Comparison of ENCODE assay signal across 8 cellular contexts in genomic region chr15:78565097-78565950, GRCh38. TPM values are rescaled to one million over a fixed set of nuclear protein-coding genes. Genes with fewer than 3 reads are reported as not detected.
A peak's percentile ranks its signal among the peaks of the same experiment; 100 is the strongest.
DNase-seq lines count a peak whose midpoint lies in the region; ATAC-seq and TF ChIP-seq lines count a peak whose summit lies in the region.

Gene CHRNA5, plus strand, starts transcription at chr15:78565520. Its CDS starts 200 bp downstream, at chr15:78565720.

- TF ChIP-seq CTCF in fibroblast of villous mesenchyme (IDR thresholded peaks at IDR 0.05; ENCODE audit: insufficient read depth, low read depth, low read length) = no peak
- TF ChIP-seq CTCF in osteoblast (IDR thresholded peaks at IDR 0.05; ENCODE audit: extremely low read depth, low read depth, low read length) = no peak
- TF ChIP-seq CTCF in thyroid gland (IDR thresholded peaks at IDR 0.05) = no peak

- H3K4me1 ChIP-seq in osteoblast (ENCODE audit: insufficient read depth, low read length) = peaks cover 6% of the 10 kb centered on the region
- peaks cover 9% of the 10 kb centered on the region in 2 donors for H3K4me1 ChIP-seq in thyroid gland

- H3K27ac Mint-ChIP-seq in activated T-helper 17 cell treated with anti-CD3 and anti-CD28 coated beads, Interleukin-2, amount 50 U/mL, for 72 hours = peak within 1 kb of the TSS; percentile 68

- peaks cover 28% of the 10 kb centered on the region for H3K27me3 ChIP-seq in osteoblast (ENCODE audit: insufficient read depth, low read length)
- H3K27me3 ChIP-seq in thyroid gland = no peaks in the 10 kb centered on the region

- no peaks in the 10 kb centered on the region for H3K36me3 Mint-ChIP-seq in activated T-helper 17 cell treated with anti-CD3 and anti-CD28 coated beads, Interleukin-2, amount 50 U/mL, for 72 hours (ENCODE audit: low read depth)

- H3K9me3 ChIP-seq in osteoblast (ENCODE audit: low read depth, low read length) = no peaks in the 10 kb centered on the region
- no peaks in the 10 kb centered on the region for H3K9me3 ChIP-seq in thyroid gland

- H3K9me3 Mint-ChIP-seq in activated T-helper 17 cell treated with anti-CD3 and anti-CD28 coated beads, Interleukin-2, amount 50 U/mL, for 72 hours = no peaks in the 10 kb centered on the region

- peaks cover 11% of the 10 kb centered on the region for H3K4me1 Mint-ChIP-seq in activated T-helper 17 cell treated with anti-CD3 and anti-CD28 coated beads, Interleukin-2, amount 50 U/mL, for 72 hours

- peak; percentile 92 for DNase-seq in DMS114 treated with DMSO at 0.1 percent for 48 hours (lab: John Stamatoyannopoulos, UW; ENCODE audit: unreplicated experiment)
- DNase-seq in Kasumi-1 (lab: John Stamatoyannopoulos, UW) = peak; percentile 48 to 61
- DNase-seq in RKO (ENCODE audit: low spot score) = peak; percentile 90
- peak; percentile 64 for DNase-seq in fibroblast of villous mesenchyme (ENCODE audit: low read depth)
- DNase-seq in osteoblast (ENCODE audit: insufficient read length, low spot score, missing footprints) = peak; percentile 92
- DNase-seq in thyroid gland = peak; percentile 79 to 94

- H3K36me3 ChIP-seq in osteoblast (ENCODE audit: insufficient read depth, low read length) = no peaks in the 10 kb centered on the region
- no peaks in the 10 kb centered on the region for H3K36me3 ChIP-seq in thyroid gland

- whole genome bisulfite sequencing in thyroid gland, 2 donors = 1 to 2% methylated on average over 30 to 36 of the region's 75 CpGs

- intact Hi-C loops in thyroid gland (cut with DNase I) = no loop called here

- H3K27ac ChIP-seq in osteoblast (ENCODE audit: low read depth, low read length) (no peak within 1 kb of the TSS), thyroid gland (no peak within 1 kb of the TSS)

- H2AFZ ChIP-seq in osteoblast (ENCODE audit: low read length) = peak within 1 kb of the TSS; percentile 72

- ATAC-seq in GM21737 (IDR thresholded peaks at IDR 0.05; ENCODE audit: unreplicated experiment) = peak; percentile 51
- ATAC-seq in activated T-helper 17 cell treated with anti-CD3 and anti-CD28 coated beads, Interleukin-2, amount 50 U/mL, for 72 hours (replicated peaks) = peak; percentile 93

- no peaks in the 10 kb centered on the region for H3K79me2 ChIP-seq in osteoblast (ENCODE audit: insufficient read depth, low read length)

- H3K4me2 ChIP-seq in osteoblast (ENCODE audit: insufficient read depth, low read length) = peak within 1 kb of the TSS; percentile 86

- peaks cover 11% of the 10 kb centered on the region for H3K27me3 Mint-ChIP-seq in activated T-helper 17 cell treated with anti-CD3 and anti-CD28 coated beads, Interleukin-2, amount 50 U/mL, for 72 hours

- H3K4me3 ChIP-seq in fibroblast of villous mesenchyme (ENCODE audit: low read depth, low read length) (peak within 1 kb of the TSS; percentile 68), osteoblast (ENCODE audit: insufficient read depth, low read length) (peak within 1 kb of the TSS; percentile 69), thyroid gland (replicated peaks in 1 of 3) (peak within 1 kb of the TSS; percentile 26 to 43 (median 33))

- peak within 1 kb of the TSS; percentile 83 for H3K4me3 Mint-ChIP-seq in activated T-helper 17 cell treated with anti-CD3 and anti-CD28 coated beads, Interleukin-2, amount 50 U/mL, for 72 hours

- peak in 1 of 2 donors; percentile 52 for TF ChIP-seq POLR2A in thyroid gland (IDR thresholded peaks at IDR 0.05)

- no peaks in the 10 kb centered on the region for H4K20me1 ChIP-seq in osteoblast (ENCODE audit: insufficient read depth, low read length)

RNA-seq across cellular contexts. Expression of gene CHRNA5, which starts in this region (rescaled TPM):
- 10 to 100 TPM in 1 of 2 donors, 1 to 10 TPM in 1; 5.9 to 14.1 TPM for total RNA-seq in activated T-helper 17 cell treated with anti-CD3 and anti-CD28 coated beads, Interleukin-2, amount 50 U/mL, for 72 hours
- total RNA-seq in fibroblast of villous mesenchyme (0.64 and 2.2 TPM in 2 replicates), osteoblast (0.29 and 0.36 TPM in 2 replicates), thyroid gland (under 1 TPM in 1 of 4 donors, not detected in 3; 0.33 TPM)

Comparison
In these comparisons a context has a peak if more than half of its experiments do, and no peak if none do; other contexts are left out.
1. Peak in DNase-seq, H3K4me3 ChIP-seq and H3K4me2 ChIP-seq in osteoblast; RNA of the gene not detected or under 1 TPM.
2. Peak in DNase-seq and H3K4me3 ChIP-seq in thyroid gland; RNA of the gene not detected or under 1 TPM.